ENCODE assay signal across 5 cellular contexts in the genomic region with DNA sequence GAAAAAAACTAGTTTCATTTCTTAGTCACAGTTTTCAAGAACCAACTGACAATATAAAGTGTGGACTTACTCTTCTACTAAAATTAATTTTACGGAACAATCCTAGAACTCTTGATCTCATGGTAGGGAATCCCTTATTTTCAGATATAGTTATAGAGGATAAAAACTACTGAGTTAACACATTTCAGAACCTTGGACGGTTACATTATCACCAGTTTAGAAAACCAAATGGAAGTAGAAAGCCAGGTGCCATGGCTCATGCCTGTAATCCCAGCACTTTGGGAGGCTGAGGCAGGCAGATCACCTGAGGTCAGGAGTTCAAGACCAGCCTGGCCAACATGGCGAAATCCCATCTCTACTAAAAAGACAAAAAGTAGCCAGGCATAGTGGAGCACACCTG. TPM values are rescaled to one million over a fixed set of nuclear protein-coding genes. Genes with fewer than 3 reads are reported as not detected.
DNase-seq lines count a peak whose midpoint lies in the region; ATAC-seq and TF ChIP-seq lines count a peak whose summit lies in the region.
"Not testable (repeated sequence)": the region's sequence is repeated elsewhere in the genome, so short reads cannot be mapped to it uniquely, and the experiment has no call there.

No MANE protein-coding gene starts in this region.

- not testable (repeated sequence) for H3F3A ChIP-seq in GM23338 (replicated peaks; ENCODE audit: low read depth)

- not testable (repeated sequence) for H3K4me3 Mint-ChIP-seq in GM23338; activated T-helper 2 cell treated with anti-CD3 and anti-CD28 coated beads, Interferon-gamma antibody, Interleukin-2, Interleukin-4, amounts not matched to agents 10 μg/mL and 5 μg/mL and 100 μg/mL, durations not matched to agents 14 hours and 24 hours and 36 hours (ENCODE audit: low read depth); stimulated activated naive B cell treated with anti-CD40 and anti-IgM and Interleukin-4, amounts not matched to agents 10 μg/mL and 1 μg/mL and 100 μg/mL, for 72 hours

- not testable (repeated sequence) for H2AFZ ChIP-seq in GM23338

- not testable (repeated sequence) for H3K27ac ChIP-seq in GM23338 (ENCODE audit: low read depth); HEK293 (ENCODE audit: extremely low read depth, low read depth, low read length)

- CTCF ChIA-PET in HEK293 (lab: Yijun Ruan, JAX) = not testable (repeated sequence)

- H3K4me3 ChIP-seq in GM23338; HEK293 (ENCODE audit: low read depth, low read length): not testable (repeated sequence)

- H3K4me1 ChIP-seq in GM23338 (ENCODE audit: insufficient read depth) = peaks cover 23% of the 10 kb centered on the region
- H3K4me1 ChIP-seq in HEK293 (ENCODE audit: control insufficient read depth, insufficient read depth, low read length) = not testable (repeated sequence)

- not testable (repeated sequence) for H4K20me1 ChIP-seq in GM23338 (replicated peaks; ENCODE audit: insufficient read depth)

- not testable (repeated sequence) for TF ChIP-seq CTCF in GM23338 (conservative IDR thresholded peaks at IDR 0.05; ENCODE audit: low read depth in 2 of 2); HEK293 (tag by site-specific recombination; IDR thresholded peaks at IDR 0.05)

- not testable (repeated sequence) for H3K4me2 ChIP-seq in GM23338

- intact Hi-C loops in activated T-helper 2 cell treated with anti-CD3 and anti-CD28 coated beads, Interferon-gamma antibody, Interleukin-2, Interleukin-4, amounts not matched to agents 10 μg/mL and 5 μg/mL and 100 μg/mL, durations not matched to agents 14 hours and 24 hours and 36 hours (cut with micrococcal nuclease) = not testable (repeated sequence)

- POLR2A ChIA-PET in HEK293 (lab: Yijun Ruan, JAX) = not testable (repeated sequence)

- H3K27me3 ChIP-seq in GM23338 (ENCODE audit: insufficient read depth) = not testable (repeated sequence)

- peaks cover 17% of the 10 kb centered on the region for H3K4me1 Mint-ChIP-seq in GM23338
- H3K4me1 Mint-ChIP-seq in activated T-helper 2 cell treated with anti-CD3 and anti-CD28 coated beads, Interferon-gamma antibody, Interleukin-2, Interleukin-4, amounts not matched to agents 10 μg/mL and 5 μg/mL and 100 μg/mL, durations not matched to agents 14 hours and 24 hours and 36 hours (ENCODE audit: low read depth) = peaks cover 27% of the 10 kb centered on the region
- peaks cover 6 to 11% of the 10 kb centered on the region in 2 donors for H3K4me1 Mint-ChIP-seq in stimulated activated naive B cell treated with anti-CD40 and anti-IgM and Interleukin-4, amounts not matched to agents 10 μg/mL and 1 μg/mL and 100 μg/mL, for 72 hours

- not testable (repeated sequence) for DNase-seq in GM23338 (ENCODE audit: low spot score); activated T-helper 2 cell treated with anti-CD3 and anti-CD28 coated beads, Interferon-gamma antibody, Interleukin-2, Interleukin-4, amounts not matched to agents 10 μg/mL and 5 μg/mL and 100 μg/mL, durations not matched to agents 14 hours and 24 hours and 36 hours (ENCODE audit: low spot score); stimulated activated naive B cell treated with anti-CD40 and anti-IgM and Interleukin-4, amounts not matched to agents 10 μg/mL and 1 μg/mL and 100 μg/mL, for 72 hours

- ATAC-seq in GM23338; stimulated activated naive B cell treated with anti-CD40 and anti-IgM and Interleukin-4, amounts not matched to agents 10 μg/mL and 1 μg/mL and 100 μg/mL, for 72 hours (replicated peaks): not testable (repeated sequence)

- TF ChIP-seq EP300 in Ishikawa (IDR thresholded peaks at IDR 0.05; ENCODE audit: borderline replicate concordance) = not testable (repeated sequence)

- TF ChIP-seq RAD21 in Ishikawa (IDR thresholded peaks at IDR 0.05; ENCODE audit: low read depth) = not testable (repeated sequence)

- H3K79me2 ChIP-seq in GM23338 (replicated peaks; ENCODE audit: insufficient read depth) = not testable (repeated sequence)

- peaks cover 28% of the 10 kb centered on the region for H3K36me3 ChIP-seq in GM23338 (ENCODE audit: insufficient read depth)
- H3K36me3 ChIP-seq in HEK293 (ENCODE audit: control insufficient read depth in 2 of 2, insufficient read depth in 1 of 2, low read length in 2 of 2) = peaks cover 62 to 80% of the 10 kb centered on the region in 2 experiments

- peaks cover 65% of the 10 kb centered on the region for H3K36me3 Mint-ChIP-seq in GM23338 (ENCODE audit: low read depth)
- peaks cover 68% of the 10 kb centered on the region for H3K36me3 Mint-ChIP-seq in activated T-helper 2 cell treated with anti-CD3 and anti-CD28 coated beads, Interferon-gamma antibody, Interleukin-2, Interleukin-4, amounts not matched to agents 10 μg/mL and 5 μg/mL and 100 μg/mL, durations not matched to agents 14 hours and 24 hours and 36 hours (ENCODE audit: low read depth)
- peaks cover 19 to 26% of the 10 kb centered on the region in 2 donors for H3K36me3 Mint-ChIP-seq in stimulated activated naive B cell treated with anti-CD40 and anti-IgM and Interleukin-4, amounts not matched to agents 10 μg/mL and 1 μg/mL and 100 μg/mL, for 72 hours

- not testable (repeated sequence) for H3K27me3 Mint-ChIP-seq in GM23338 (ENCODE audit: insufficient read depth, low read depth, poor library complexity); activated T-helper 2 cell treated with anti-CD3 and anti-CD28 coated beads, Interferon-gamma antibody, Interleukin-2, Interleukin-4, amounts not matched to agents 10 μg/mL and 5 μg/mL and 100 μg/mL, durations not matched to agents 14 hours and 24 hours and 36 hours (ENCODE audit: low read depth); stimulated activated naive B cell treated with anti-CD40 and anti-IgM and Interleukin-4, amounts not matched to agents 10 μg/mL and 1 μg/mL and 100 μg/mL, for 72 hours

- H3K9me3 Mint-ChIP-seq in GM23338; activated T-helper 2 cell treated with anti-CD3 and anti-CD28 coated beads, Interferon-gamma antibody, Interleukin-2, Interleukin-4, amounts not matched to agents 10 μg/mL and 5 μg/mL and 100 μg/mL, durations not matched to agents 14 hours and 24 hours and 36 hours; stimulated activated naive B cell treated with anti-CD40 and anti-IgM and Interleukin-4, amounts not matched to agents 10 μg/mL and 1 μg/mL and 100 μg/mL, for 72 hours: not testable (repeated sequence)

- H3K27ac Mint-ChIP-seq in GM23338 = peak overlapping the region; percentile 68; the same call in 1 of the 2 replicates
- peak overlapping the region; percentile 48 for H3K27ac Mint-ChIP-seq in activated T-helper 2 cell treated with anti-CD3 and anti-CD28 coated beads, Interferon-gamma antibody, Interleukin-2, Interleukin-4, amounts not matched to agents 10 μg/mL and 5 μg/mL and 100 μg/mL, durations not matched to agents 14 hours and 24 hours and 36 hours
- H3K27ac Mint-ChIP-seq in stimulated activated naive B cell treated with anti-CD40 and anti-IgM and Interleukin-4, amounts not matched to agents 10 μg/mL and 1 μg/mL and 100 μg/mL, for 72 hours = peak overlapping the region; percentile 14

- H3K9me3 ChIP-seq in HEK293 (ENCODE audit: control insufficient read depth, insufficient read depth, low read depth, low read length) = not testable (repeated sequence)

- not testable (repeated sequence) for H3K9me2 ChIP-seq in GM23338 (ENCODE audit: insufficient read depth)

TF ChIP-seq in Ishikawa, 13 proteins besides CTCF, POLR2A, EP300 and RAD21:
- TF ChIP-seq, protein P1, sequence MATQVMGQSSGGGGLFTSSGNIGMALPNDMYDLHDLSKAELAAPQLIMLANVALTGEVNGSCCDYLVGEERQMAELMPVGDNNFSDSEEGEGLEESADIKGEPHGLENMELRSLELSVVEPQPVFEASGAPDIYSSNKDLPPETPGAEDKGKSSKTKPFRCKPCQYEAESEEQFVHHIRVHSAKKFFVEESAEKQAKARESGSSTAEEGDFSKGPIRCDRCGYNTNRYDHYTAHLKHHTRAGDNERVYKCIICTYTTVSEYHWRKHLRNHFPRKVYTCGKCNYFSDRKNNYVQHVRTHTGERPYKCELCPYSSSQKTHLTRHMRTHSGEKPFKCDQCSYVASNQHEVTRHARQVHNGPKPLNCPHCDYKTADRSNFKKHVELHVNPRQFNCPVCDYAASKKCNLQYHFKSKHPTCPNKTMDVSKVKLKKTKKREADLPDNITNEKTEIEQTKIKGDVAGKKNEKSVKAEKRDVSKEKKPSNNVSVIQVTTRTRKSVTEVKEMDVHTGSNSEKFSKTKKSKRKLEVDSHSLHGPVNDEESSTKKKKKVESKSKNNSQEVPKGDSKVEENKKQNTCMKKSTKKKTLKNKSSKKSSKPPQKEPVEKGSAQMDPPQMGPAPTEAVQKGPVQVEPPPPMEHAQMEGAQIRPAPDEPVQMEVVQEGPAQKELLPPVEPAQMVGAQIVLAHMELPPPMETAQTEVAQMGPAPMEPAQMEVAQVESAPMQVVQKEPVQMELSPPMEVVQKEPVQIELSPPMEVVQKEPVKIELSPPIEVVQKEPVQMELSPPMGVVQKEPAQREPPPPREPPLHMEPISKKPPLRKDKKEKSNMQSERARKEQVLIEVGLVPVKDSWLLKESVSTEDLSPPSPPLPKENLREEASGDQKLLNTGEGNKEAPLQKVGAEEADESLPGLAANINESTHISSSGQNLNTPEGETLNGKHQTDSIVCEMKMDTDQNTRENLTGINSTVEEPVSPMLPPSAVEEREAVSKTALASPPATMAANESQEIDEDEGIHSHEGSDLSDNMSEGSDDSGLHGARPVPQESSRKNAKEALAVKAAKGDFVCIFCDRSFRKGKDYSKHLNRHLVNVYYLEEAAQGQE (IDR thresholded peaks at IDR 0.05; ENCODE audit: low read depth) = peak; percentile 54; the same call in 1 of the 2 replicates
TF ChIP-seq in Ishikawa: peak in this region for 1; not testable (repeated sequence) for 12.

RNA-seq across cellular contexts. Expression of a gene that starts 13.9 kb away (rescaled TPM):
- total RNA-seq in GM23338 (2014; rRNA removed; shearing (Covaris generic)) = 18.7 and 21.0 TPM in 2 replicates
- 7.4 and 8.2 TPM in 2 replicates for polyA plus RNA-seq in GM23338 (2016; fragmentation: Nextera tagmentation; extraction: Ambion mirVana)
- 40.7 and 43.7 TPM in 2 replicates for total RNA-seq in activated T-helper 2 cell treated with anti-CD3 and anti-CD28 coated beads, Interferon-gamma antibody, Interleukin-2, Interleukin-4, amounts not matched to agents 10 μg/mL and 5 μg/mL and 100 μg/mL, durations not matched to agents 14 hours and 24 hours and 36 hours

RNA-seq across cellular contexts. Expression of a gene that starts 14.4 kb away (rescaled TPM):
- 93.9 and 132 TPM in 2 replicates for total RNA-seq in GM23338 (2014; rRNA removed; shearing (Covaris generic))
- 51.8 and 55.3 TPM in 2 replicates for polyA plus RNA-seq in GM23338 (2016; fragmentation: Nextera tagmentation; extraction: Ambion mirVana)
- 127 and 135 TPM in 2 replicates for total RNA-seq in activated T-helper 2 cell treated with anti-CD3 and anti-CD28 coated beads, Interferon-gamma antibody, Interleukin-2, Interleukin-4, amounts not matched to agents 10 μg/mL and 5 μg/mL and 100 μg/mL, durations not matched to agents 14 hours and 24 hours and 36 hours

RNA-seq across cellular contexts. Expression of a gene that starts 53.5 kb away (rescaled TPM):
- 0.80 TPM in 1 of 2 replicates, not detected in the other for total RNA-seq in GM23338 (2014; rRNA removed; shearing (Covaris generic))
- polyA plus RNA-seq in GM23338 (2016; fragmentation: Nextera tagmentation; extraction: Ambion mirVana) = 1.3 and 1.7 TPM in 2 replicates
- total RNA-seq in activated T-helper 2 cell treated with anti-CD3 and anti-CD28 coated beads, Interferon-gamma antibody, Interleukin-2, Interleukin-4, amounts not matched to agents 10 μg/mL and 5 μg/mL and 100 μg/mL, durations not matched to agents 14 hours and 24 hours and 36 hours = 0.18 and 0.23 TPM in 2 replicates

Comparison
In these comparisons a context has a peak if more than half of its experiments do, and no peak if none do; other contexts are left out.
1. H3K27ac Mint-ChIP-seq: peak in every context shown above with its lines; median percentile 68 in GM23338; 48 in activated T-helper 2 cell treated with anti-CD3 and anti-CD28 coated beads, Interferon-gamma antibody, Interleukin-2, Interleukin-4, amounts not matched to agents 10 μg/mL and 5 μg/mL and 100 μg/mL, durations not matched to agents 14 hours and 24 hours and 36 hours; 14 in stimulated activated naive B cell treated with anti-CD40 and anti-IgM and Interleukin-4, amounts not matched to agents 10 μg/mL and 1 μg/mL and 100 μg/mL, for 72 hours.